ENCODE assay signal across 22 cellular contexts in genomic region chr16:16175296-16175695, GRCh38. TPM values are rescaled to one million over a fixed set of nuclear protein-coding genes. Genes with fewer than 3 reads are reported as not detected.
DNase-seq lines count a peak whose midpoint lies in the region; ATAC-seq and TF ChIP-seq lines count a peak whose summit lies in the region.
"Had no signal": no experiment of that assay in that cellular context is flagged by ENCODE, and none has a peak within 500 bp of the region (broad histone marks: within the 10 kb centered on the region; RNA-seq: fewer than 3 reads in every experiment).

No MANE protein-coding gene starts in this region.

- CTCF ChIA-PET in IMR-90 (lab: Yijun Ruan, JAX), result no interaction called here

- H3K4ac ChIP-seq in IMR-90 (ENCODE audit: low read depth, low read length) (no peak overlapping the region), neuronal stem cell (ENCODE audit: low read length) (no peak overlapping the region)

- H4K20me1 ChIP-seq in IMR-90 (ENCODE audit: insufficient read depth, low read length), result no peaks in the 10 kb centered on the region

- H3K27ac ChIP-seq in IMR-90 (ENCODE audit: insufficient read depth, low read length), result no peak overlapping the region
- H3K27ac ChIP-seq in neuronal stem cell (replicated peaks; ENCODE audit: low read length), result no peak overlapping the region
- H3K27ac ChIP-seq: RWPE1, SK-N-MC had no signal

- H3K56ac ChIP-seq in IMR-90 (ENCODE audit: extremely low read depth, insufficient read depth, low read length), result no peak overlapping the region

- POLR2A ChIA-PET in IMR-90 (lab: Charles Lee; ENCODE audit: unreplicated experiment), result no interaction called here

- no peaks in the 10 kb centered on the region for H3K9me1 ChIP-seq in IMR-90 (ENCODE audit: insufficient read depth, low read length)

- H4K91ac ChIP-seq in IMR-90 (ENCODE audit: insufficient read depth, low read depth, low read length) (no peak overlapping the region), neuronal stem cell (ENCODE audit: low read depth, low read length, poor library complexity) (no peak overlapping the region)

- no peak overlapping the region for H2BK15ac ChIP-seq in IMR-90 (ENCODE audit: low read depth, low read length)
- no peak overlapping the region for H2BK15ac ChIP-seq in neuronal stem cell (ENCODE audit: low read length)

- ATAC-seq in IMR-90 (ENCODE audit: low read depth) (no peak; the same call in 1 of the 2 replicates), left ventricle myocardium superior (peak; percentile 93), GM21423 (IDR thresholded peaks at IDR 0.05; ENCODE audit: unreplicated experiment) (no peak)

- no peak overlapping the region for H2BK20ac ChIP-seq in IMR-90 (ENCODE audit: low read depth, low read length)

- no peak overlapping the region for H2BK5ac ChIP-seq in IMR-90 (ENCODE audit: low read depth, low read length, poor library complexity, severe bottlenecking)
- no peak overlapping the region for H2BK5ac ChIP-seq in neuronal stem cell (ENCODE audit: low read length)

- no peak overlapping the region for H4K5ac ChIP-seq in IMR-90 (ENCODE audit: low read depth, low read length)

- H3K4me2 ChIP-seq in IMR-90 (ENCODE audit: low read depth, low read length) (no peak overlapping the region), neuronal stem cell (ENCODE audit: insufficient read depth, low read length, poor library complexity, severe bottlenecking) (no peak overlapping the region)

- H2AK5ac ChIP-seq in IMR-90 (ENCODE audit: low read depth, low read length) (no peak overlapping the region), neuronal stem cell (ENCODE audit: low read depth, low read length) (no peak overlapping the region)

- H3K27me3 ChIP-seq in IMR-90 (ENCODE audit: control insufficient read depth, insufficient read depth, low read length) (no peaks in the 10 kb centered on the region; the same call in 1 of the 2 replicates), neuronal stem cell (ENCODE audit: control insufficient read depth in 3 of 3, insufficient read depth in 3 of 3, low read depth in 1 of 3, low read length in 3 of 3) (no peaks in the 10 kb centered on the region)

- dilution Hi-C loops in IMR-90 (cut with HindIII; ENCODE audit: low sequenced_read_pairs, unreplicated experiment), result no loop called here

- H2BK12ac ChIP-seq in neuronal stem cell (ENCODE audit: low read length), result no peak overlapping the region

- H2BK120ac ChIP-seq in IMR-90 (ENCODE audit: low read depth, low read length) (no peak overlapping the region), neuronal stem cell (ENCODE audit: low read depth, low read length) (no peak overlapping the region)

- H2AK9ac ChIP-seq in IMR-90 (replicated peaks; ENCODE audit: low read depth, low read length, poor library complexity), result no peak overlapping the region

- TF ChIP-seq CTCF in IMR-90 (conservative IDR thresholded peaks at IDR 0.05; ENCODE audit: low read depth, low read length), result no peak

- BruUV-seq in IMR-90 (replicated peaks; lab: Mats Ljungman, UMichigan), result no TSS peak

- H3K9ac ChIP-seq in IMR-90 (ENCODE audit: low read depth, low read length) (no peak overlapping the region), neuronal stem cell (ENCODE audit: low read depth, low read length, poor library complexity) (no peak overlapping the region)

- TF ChIP-seq POLR2A in IMR-90 (IDR thresholded peaks at IDR 0.05; ENCODE audit: low read depth, low read length), result no peak

- in situ Hi-C loops in IMR-90 (cut with MboI; ENCODE audit: low sequenced_read_pairs), result no loop called here

- no peak overlapping the region for H3K4me3 ChIP-seq in IMR-90 (ENCODE audit: insufficient read depth, low read depth, low read length)
- no peak overlapping the region for H3K4me3 ChIP-seq in neuronal stem cell (ENCODE audit: low read length in 2 of 2)
- H3K4me3 ChIP-seq: SK-N-MC had no signal

- no peak for TF ChIP-seq RAD21 in IMR-90 (IDR thresholded peaks at IDR 0.05; ENCODE audit: low read length)

- H3K18ac ChIP-seq in IMR-90 (ENCODE audit: low read depth, low read length) (no peak overlapping the region), neuronal stem cell (ENCODE audit: low read length) (peak overlapping the region; percentile 11)

- DNase-seq in IMR-90 (no peak), SK-N-DZ (ENCODE audit: low spot score) (peak; percentile 58), left ventricle myocardium superior (peak; percentile 69), neuronal stem cell (ENCODE audit: low spot score) (no peak), NCI-H2196 treated with DMSO at 0.1 percent for 48 hours (lab: John Stamatoyannopoulos, UW; ENCODE audit: unreplicated experiment) (no peak), posterior vena cava (ENCODE audit: low spot score) (no peak), NCI-H1417 (lab: John Stamatoyannopoulos, UW) (no peak)
- DNase-seq: ACHN; AML-193; COR-L47; H7; NCI-H1105; NCI-H1694 treated with DMSO at 0.1 percent for 48 hours; NCI-H2107; NCI-H226; NCI-H526 treated with DMSO at 0.1 percent for 48 hours; NK-92 treated with Interleukin-12 subunit alpha and Interleukin-12 subunit beta, amount 100 ng/mL, for 24 hours; OCI-M1 had no signal

- H3K23ac ChIP-seq in IMR-90 (ENCODE audit: low read depth, low read length), result no peak overlapping the region
- H3K23ac ChIP-seq in neuronal stem cell (ENCODE audit: low read depth, low read length, poor library complexity), result no peak overlapping the region

- 33% methylated on average over 1 of the region's 5 CpGs; no CpG with 5 or more reads in 1 of the 2 experiments for WGBS in IMR-90 (ENCODE audit: extremely low coverage in 2 of 2, insufficient read length in 1 of 2), 2 experiments
- WGBS in neuronal stem cell (ENCODE audit: extremely low coverage in 2 of 2, insufficient read length in 2 of 2, insufficient replicate concordance in 1 of 2), 2 donors, result no CpG with 5 or more reads among the region's 5 CpGs

- H3K36me3 ChIP-seq in IMR-90 (ENCODE audit: control insufficient read depth, insufficient read depth, low read length) (peaks cover 12% of the 10 kb centered on the region; the same call in 1 of the 2 replicates), neuronal stem cell (replicated peaks in 1 of 2; ENCODE audit: control insufficient read depth in 2 of 2, insufficient read depth in 2 of 2, low read length in 2 of 2) (no peaks in the 10 kb centered on the region)

- intact Hi-C loops in IMR-90 (cut with micrococcal nuclease), result no loop called here
- intact Hi-C loops in left ventricle myocardium superior (cut with micrococcal nuclease), result no loop called here
- intact Hi-C loops in posterior vena cava (cut with DNase I), result no loop called here

- H4K8ac ChIP-seq in IMR-90 (ENCODE audit: low read depth in 2 of 2, low read length in 2 of 2) (no peak overlapping the region), neuronal stem cell (ENCODE audit: low read depth, low read length) (no peak overlapping the region)

- H3K4me1 ChIP-seq in IMR-90 (ENCODE audit: control insufficient read depth, insufficient read depth, low read length) (no peaks in the 10 kb centered on the region), neuronal stem cell (ENCODE audit: control insufficient read depth in 2 of 2, insufficient read depth in 1 of 2, low read depth in 1 of 2, low read length in 2 of 2) (no peaks in the 10 kb centered on the region)

- H3K9me3 ChIP-seq in IMR-90 (ENCODE audit: control insufficient read depth, insufficient read depth, low read length) (peaks cover 15% of the 10 kb centered on the region), neuronal stem cell (replicated peaks in 1 of 2; ENCODE audit: control insufficient read depth in 2 of 2, insufficient read depth in 1 of 2, low read depth in 1 of 2, low read length in 2 of 2) (no peaks in the 10 kb centered on the region)

- H3K14ac ChIP-seq in IMR-90 (replicated peaks; ENCODE audit: low read depth, low read length), result no peak overlapping the region
- H3K14ac ChIP-seq in neuronal stem cell (ENCODE audit: low read length), result no peak overlapping the region

- H2AFZ ChIP-seq in IMR-90 (replicated peaks; ENCODE audit: low read length, poor library complexity) (peak overlapping the region; percentile 1), neuronal stem cell (ENCODE audit: low read length) (no peak overlapping the region)

- no peaks in the 10 kb centered on the region for H3K79me1 ChIP-seq in IMR-90 (ENCODE audit: low read depth in 1 of 2, low read length in 2 of 2)
- H3K79me1 ChIP-seq in neuronal stem cell (ENCODE audit: low read depth, low read length), result no peaks in the 10 kb centered on the region

TF ChIP-seq in IMR-90, 13 proteins besides CTCF, POLR2A, EP300 and RAD21 (continues in another document):
- TF ChIP-seq MXI1 (IDR thresholded peaks at IDR 0.05; ENCODE audit: borderline replicate concordance, low read depth, low read length), result no peak
- TF ChIP-seq, protein P1, sequence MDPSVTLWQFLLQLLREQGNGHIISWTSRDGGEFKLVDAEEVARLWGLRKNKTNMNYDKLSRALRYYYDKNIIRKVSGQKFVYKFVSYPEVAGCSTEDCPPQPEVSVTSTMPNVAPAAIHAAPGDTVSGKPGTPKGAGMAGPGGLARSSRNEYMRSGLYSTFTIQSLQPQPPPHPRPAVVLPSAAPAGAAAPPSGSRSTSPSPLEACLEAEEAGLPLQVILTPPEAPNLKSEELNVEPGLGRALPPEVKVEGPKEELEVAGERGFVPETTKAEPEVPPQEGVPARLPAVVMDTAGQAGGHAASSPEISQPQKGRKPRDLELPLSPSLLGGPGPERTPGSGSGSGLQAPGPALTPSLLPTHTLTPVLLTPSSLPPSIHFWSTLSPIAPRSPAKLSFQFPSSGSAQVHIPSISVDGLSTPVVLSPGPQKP (IDR thresholded peaks at IDR 0.05; ENCODE audit: borderline replicate concordance, low read depth, low read length), result no peak
- TF ChIP-seq MAZ (IDR thresholded peaks at IDR 0.05; ENCODE audit: borderline replicate concordance, low read depth, low read length), result no peak
- no peak for TF ChIP-seq CHD1 (IDR thresholded peaks at IDR 0.05; ENCODE audit: low read depth, low read length)

RNA-seq across cellular contexts. Expression of gene ABCC6, which starts 48.0 kb away (rescaled TPM):
- 0.36 and 0.56 TPM in 2 replicates for total RNA-seq in IMR-90 (2012; rRNA removed)
- polyA plus RNA-seq in IMR-90 (2012; rRNA removed), result 1.3 and 1.5 TPM in 2 replicates
- 0.29 and 1.1 TPM in 2 replicates for polyA plus RNA-seq in IMR-90 (2012; cell fraction: cytosol; rRNA removed)
- 2.6 TPM in 2 replicates for polyA plus RNA-seq in IMR-90 (2012; cell fraction: nucleus; rRNA removed; ENCODE audit: low replicate concordance)
- polyA plus RNA-seq in SK-N-DZ (2014; cell fraction: cytosol; rRNA removed), result 0.74 and 2.2 TPM in 2 replicates
- polyA plus RNA-seq in SK-N-DZ (2014; cell fraction: nucleus; rRNA removed), result 1.2 and 1.4 TPM in 2 replicates
- 2.1 TPM for total RNA-seq in left ventricle myocardium superior
- polyA plus RNA-seq in neuronal stem cell (2013, experiment 1 of 2), result 3.5 TPM
- polyA plus RNA-seq in neuronal stem cell (2013, experiment 2 of 2), result 3.7 TPM
- total RNA-seq in posterior vena cava, result under 1 TPM; 0.38 to 0.74 TPM
- total RNA-seq: HT1080 had no signal

RNA-seq across cellular contexts. Expression of gene NOMO3, which starts 57.0 kb away (rescaled TPM):
- 57.5 and 109 TPM in 2 replicates for total RNA-seq in IMR-90 (2012; rRNA removed)
- 47.3 and 55.5 TPM in 2 replicates for polyA plus RNA-seq in IMR-90 (2012; rRNA removed)
- polyA plus RNA-seq in IMR-90 (2012; cell fraction: cytosol; rRNA removed), result 15.3 and 17.7 TPM in 2 replicates
- 57.4 and 114 TPM in 2 replicates for polyA plus RNA-seq in IMR-90 (2012; cell fraction: nucleus; rRNA removed; ENCODE audit: low replicate concordance)
- 21.0 and 33.2 TPM in 2 replicates for polyA plus RNA-seq in SK-N-DZ (2014; cell fraction: cytosol; rRNA removed)
- 46.4 and 68.8 TPM in 2 replicates for polyA plus RNA-seq in SK-N-DZ (2014; cell fraction: nucleus; rRNA removed)
- 34.0 TPM for total RNA-seq in left ventricle myocardium superior
- polyA plus RNA-seq in neuronal stem cell (2013, experiment 1 of 2), result 27.7 TPM
- 28.7 TPM for polyA plus RNA-seq in neuronal stem cell (2013, experiment 2 of 2)
- 10 to 100 TPM; 21.7 to 43.1 TPM for total RNA-seq in posterior vena cava

Comparison
In these comparisons a context has a peak if more than half of its experiments do, and no peak if none do; other contexts are left out.
1. DNase-seq: peak in SK-N-DZ (single experiment) and left ventricle myocardium superior (single experiment); none in IMR-90 (single experiment), neuronal stem cell (single experiment), NCI-H2196 treated with DMSO at 0.1 percent for 48 hours (single experiment), posterior vena cava (single experiment) and NCI-H1417 (0 of 3).